ENCODE assay signal across 15 cellular contexts in the genomic region with DNA sequence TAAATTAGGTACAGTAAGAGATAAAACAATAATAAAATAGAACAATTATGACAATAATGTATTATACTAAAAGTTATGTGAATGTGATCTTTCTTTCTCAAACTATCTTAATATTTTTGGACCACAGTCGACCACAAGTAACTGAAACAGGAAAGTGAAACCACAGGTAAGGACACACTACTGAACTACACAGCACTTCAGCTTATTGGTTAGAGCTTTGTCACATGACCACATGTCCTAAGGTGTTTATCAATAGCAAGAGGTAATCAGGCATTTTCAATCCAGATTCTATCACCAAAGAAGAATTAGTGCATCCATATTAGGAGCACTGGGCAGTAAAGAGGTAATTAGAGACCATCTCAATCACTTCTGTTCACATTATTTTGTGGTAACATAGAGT.
DNase-seq lines count a peak whose midpoint lies in the region; ATAC-seq and TF ChIP-seq lines count a peak whose summit lies in the region.
"Had no signal": no experiment of that assay in that cellular context is flagged by ENCODE, and none has a peak within 500 bp of the region (broad histone marks: within the 10 kb centered on the region; RNA-seq: fewer than 3 reads in every experiment).

No MANE protein-coding gene starts in this region.

- H3K27me3 ChIP-seq in KMS-11 (ENCODE audit: insufficient read depth, low read depth) (no peaks in the 10 kb centered on the region), SU-DHL-6 (ENCODE audit: low read length) (no peaks in the 10 kb centered on the region), mesendoderm (ENCODE audit: insufficient read depth, low read length, poor library complexity) (no peaks in the 10 kb centered on the region)

- intact Hi-C loops in CD14-positive monocyte (cut with micrococcal nuclease), result no loop called here

- H3K4me3 ChIP-seq in KMS-11 (IDR thresholded peaks at IDR 0.05; ENCODE audit: insufficient read depth, low read depth, low read length) (no peak overlapping the region), SU-DHL-6 (ENCODE audit: insufficient read depth, low read length, poor library complexity, severe bottlenecking) (no peak overlapping the region), mesendoderm (ENCODE audit: low read length) (no peak overlapping the region)

- WGBS in mesendoderm (ENCODE audit: extremely low coverage, insufficient coverage, low lambda C conversion rate), result no CpG with 5 or more reads among the region's 1 CpG

- ATAC-seq in GM18868 (IDR thresholded peaks at IDR 0.05; ENCODE audit: unreplicated experiment), result peak; percentile 31
- ATAC-seq: T-cell had no signal

- H3K9me3 ChIP-seq in SU-DHL-6 (ENCODE audit: insufficient read depth, low read length), result no peaks in the 10 kb centered on the region

- no peak overlapping the region for H3K4ac ChIP-seq in mesendoderm (ENCODE audit: low read depth, low read length)

- no peak overlapping the region for H4K5ac ChIP-seq in mesendoderm (ENCODE audit: low read length)

- H3K9me3 Mint-ChIP-seq in CD14-positive monocyte, result peaks cover 0 to 1% (median 0%) of the 10 kb centered on the region in 7 donors

- no peak overlapping the region for H2BK120ac ChIP-seq in mesendoderm (ENCODE audit: low read depth, low read length)

- no peaks in the 10 kb centered on the region for H3K9me2 ChIP-seq in SU-DHL-6 (replicated peaks; ENCODE audit: insufficient read depth, low read length)

- H3F3A ChIP-seq in SU-DHL-6 (ENCODE audit: insufficient read depth), result no peaks in the 10 kb centered on the region

- H3K9ac ChIP-seq in KMS-11, result no peak overlapping the region
- H3K9ac ChIP-seq in SU-DHL-6 (ENCODE audit: low read length), result no peak overlapping the region
- H3K9ac ChIP-seq in mesendoderm (ENCODE audit: low read length), result no peak overlapping the region

- no peak overlapping the region for H2BK5ac ChIP-seq in mesendoderm (ENCODE audit: low read length)

- H3K4me1 ChIP-seq in KMS-11 (ENCODE audit: low read depth, poor library complexity, severe bottlenecking) (peaks cover 45% of the 10 kb centered on the region), mesendoderm (ENCODE audit: control insufficient read depth, low read depth, low read length) (no peaks in the 10 kb centered on the region)

- no peaks in the 10 kb centered on the region for H3K36me3 ChIP-seq in KMS-11 (ENCODE audit: insufficient read depth)
- H3K36me3 ChIP-seq in SU-DHL-6 (ENCODE audit: low read length), result no peaks in the 10 kb centered on the region
- no peaks in the 10 kb centered on the region for H3K36me3 ChIP-seq in mesendoderm (ENCODE audit: control insufficient read depth, insufficient read depth, low read length)

- no peak overlapping the region for H4K8ac ChIP-seq in mesendoderm (ENCODE audit: low read depth, low read length)

- H3K56ac ChIP-seq in mesendoderm (ENCODE audit: low read length), result no peak overlapping the region

- H2AFZ ChIP-seq in KMS-11 (ENCODE audit: low read depth), result no peak overlapping the region
- H2AFZ ChIP-seq in SU-DHL-6 (ENCODE audit: low read depth, low read length, severe bottlenecking), result peak overlapping the region; percentile 2

- H3K27ac ChIP-seq in KMS-11 (peak overlapping the region; percentile 5; the same call in 1 of the 2 replicates), SU-DHL-6 (ENCODE audit: low read depth, low read length) (no peak overlapping the region), substantia nigra (ENCODE audit: low read depth, low read length, poor library complexity, severe bottlenecking) (no peak overlapping the region), mesendoderm (ENCODE audit: low read depth, low read length) (no peak overlapping the region)

- H3K79me2 ChIP-seq in KMS-11 (ENCODE audit: insufficient read depth, low read depth) (no peaks in the 10 kb centered on the region), SU-DHL-6 (ENCODE audit: insufficient read depth, low read length) (no peaks in the 10 kb centered on the region), mesendoderm (ENCODE audit: control insufficient read depth, insufficient read depth, low read length) (no peaks in the 10 kb centered on the region)

- H3K4me3 Mint-ChIP-seq in CD14-positive monocyte, result no peak overlapping the region
- H3K4me3 Mint-ChIP-seq: CD4-positive, CD25-positive, alpha-beta regulatory T cell; T-cell had no signal

- no peak overlapping the region for H2BK15ac ChIP-seq in mesendoderm (replicated peaks; ENCODE audit: low read depth)

- H3K4me1 Mint-ChIP-seq in CD14-positive monocyte, result peaks cover 19% of the 10 kb centered on the region
- H3K4me1 Mint-ChIP-seq: CD4-positive, CD25-positive, alpha-beta regulatory T cell; T-cell had no signal

- H4K20me1 ChIP-seq in KMS-11 (ENCODE audit: insufficient read depth) (no peaks in the 10 kb centered on the region), SU-DHL-6 (ENCODE audit: low read depth, low read length) (no peaks in the 10 kb centered on the region)

- no peak overlapping the region for H2AK5ac ChIP-seq in mesendoderm (ENCODE audit: low read length)

- H3K18ac ChIP-seq in mesendoderm (ENCODE audit: low read length), result no peak overlapping the region

- no peak overlapping the region for H3K23ac ChIP-seq in mesendoderm (ENCODE audit: low read length)

- H3K27me3 Mint-ChIP-seq in CD14-positive monocyte (ENCODE audit: low read depth in 3 of 3), result peaks cover 0 to 1% (median 0%) of the 10 kb centered on the region in 3 donors
- H3K27me3 Mint-ChIP-seq: CD4-positive, CD25-positive, alpha-beta regulatory T cell had no signal

- TF ChIP-seq CTCF in CD14-positive monocyte (IDR thresholded peaks at IDR 0.05), result no peak
- TF ChIP-seq CTCF in KMS-11 (conservative IDR thresholded peaks at IDR 0.05; ENCODE audit: low read depth, low read length), result no peak
- no peak for TF ChIP-seq CTCF in SU-DHL-6 (IDR thresholded peaks at IDR 0.05; ENCODE audit: insufficient read depth, low read length, poor library complexity, severe bottlenecking)

- no peaks in the 10 kb centered on the region for H3K79me1 ChIP-seq in mesendoderm (ENCODE audit: low read length)

- H3K4me2 ChIP-seq in KMS-11, result peak overlapping the region; percentile 21; the same call in 1 of the 2 replicates
- peak overlapping the region; percentile 2 for H3K4me2 ChIP-seq in SU-DHL-6 (ENCODE audit: low read depth, low read length, poor library complexity, severe bottlenecking)
- no peak overlapping the region for H3K4me2 ChIP-seq in mesendoderm (ENCODE audit: low read length)

- no peak for DNase-seq in CD14-positive monocyte (ENCODE audit: low spot score)
- DNase-seq in COLO668 (lab: John Stamatoyannopoulos, UW; ENCODE audit: unreplicated experiment), result no peak
- DNase-seq in AG20443 (ENCODE audit: low spot score), result no peak
- no peak for DNase-seq in substantia nigra (lab: John Stamatoyannopoulos, UW)
- DNase-seq in mesendoderm, result no peak
- DNase-seq: CD4-positive, CD25-positive, alpha-beta regulatory T cell; DMS79 treated with DMSO at 0.1 percent for 48 hours; NCI-H1105; NCI-H187; NCI-H2171; NCI-H446; T-cell had no signal

- no peaks in the 10 kb centered on the region for H3K36me3 Mint-ChIP-seq in CD14-positive monocyte
- H3K36me3 Mint-ChIP-seq: CD4-positive, CD25-positive, alpha-beta regulatory T cell; T-cell had no signal

- H3K27ac Mint-ChIP-seq in CD14-positive monocyte, result peak overlapping the region; percentile 55 to 94 (median 87)
- H3K27ac Mint-ChIP-seq: CD4-positive, CD25-positive, alpha-beta regulatory T cell; T-cell had no signal
